Comparison of ENCODE assay signal across 7 cellular contexts in the genomic region with DNA sequence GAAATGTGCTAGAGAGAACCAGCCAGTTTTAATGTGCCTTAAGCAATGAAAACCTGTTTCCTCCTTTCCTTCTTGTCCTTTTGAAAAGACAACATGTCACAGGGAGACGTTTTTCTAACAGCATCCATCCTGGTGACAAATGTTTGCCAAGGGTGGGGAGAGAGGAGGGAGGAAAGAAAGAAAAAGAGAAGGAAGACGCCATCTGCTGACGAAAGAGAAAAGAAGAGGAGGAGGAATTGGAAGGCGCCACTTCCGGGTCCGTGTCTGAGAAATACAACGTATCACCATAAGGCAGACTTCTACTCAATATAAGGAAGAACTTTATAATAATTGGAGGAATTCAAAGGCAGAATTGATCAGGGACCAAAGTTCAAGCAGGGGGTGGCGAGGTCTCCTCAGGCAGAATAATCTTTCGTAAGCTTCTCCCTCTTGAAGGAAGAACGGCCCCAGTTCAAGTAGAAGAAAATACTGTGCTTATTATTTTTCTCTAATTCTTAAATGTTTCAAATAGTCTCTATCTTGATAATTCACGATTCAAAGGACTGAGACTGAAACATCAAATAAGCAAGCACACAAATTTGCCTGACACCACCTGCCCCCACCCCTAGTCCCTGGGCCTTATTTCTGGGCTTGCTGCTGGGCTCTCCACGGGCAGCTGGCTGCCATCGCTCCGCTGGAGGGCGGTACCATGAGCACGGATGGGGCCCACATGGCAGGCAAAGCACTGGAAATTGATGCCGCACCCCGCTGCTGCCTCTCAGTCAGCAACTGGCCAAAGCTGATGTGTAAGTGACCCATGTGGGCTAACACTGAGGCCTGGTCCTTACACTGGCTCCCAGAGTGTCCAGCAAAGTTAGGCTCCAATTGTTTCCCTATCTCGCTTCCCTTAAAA.
DNase-seq lines count a peak whose midpoint lies in the region; ATAC-seq and TF ChIP-seq lines count a peak whose summit lies in the region.

No MANE protein-coding gene starts in this region.

- peaks cover 0 to 2% (median 0%) of the 10 kb centered on the region in 7 donors for H3K9me3 Mint-ChIP-seq in naive B cell

- H3K27me3 Mint-ChIP-seq in naive B cell, result no peaks in the 10 kb centered on the region

- no peaks in the 10 kb centered on the region for H3K27me3 ChIP-seq in upper lobe of left lung

- peak overlapping the region; percentile 58 to 77 (median 70) for H3K27ac ChIP-seq in upper lobe of left lung

- H3K9me3 ChIP-seq in upper lobe of left lung, result peaks cover 0 to 3% (median under 1%) of the 10 kb centered on the region in 4 donors

- H3K36me3 ChIP-seq in upper lobe of left lung, result peaks cover 0 to 7% (median 0%) of the 10 kb centered on the region in 4 donors

- peak overlapping the region in 6 of 8 donors; percentile 0 to 51 (median 16) for H3K4me3 Mint-ChIP-seq in naive B cell

- peaks cover 55 to 60% (median 57%) of the 10 kb centered on the region in 4 donors for H3K4me1 ChIP-seq in upper lobe of left lung

- H3K36me3 Mint-ChIP-seq in naive B cell, result peaks cover 8 to 9% of the 10 kb centered on the region in 2 donors

- DNase-seq in GM10248 (ENCODE audit: extremely low spot score) (peak; percentile 55), HFF-Myc (ENCODE audit: extremely low read depth, low read depth) (peak; percentile 65), NCI-H526 (lab: John Stamatoyannopoulos, UW) (peak; percentile 77 to 86), activated T-cell treated with anti-CD3 and anti-CD28 coated beads for 4 hours (peak; percentile 43), naive B cell (peak; percentile 55), upper lobe of left lung (peak; percentile 67 to 73)

- H3K4me1 Mint-ChIP-seq in naive B cell, result peaks cover 75 to 84% (median 83%) of the 10 kb centered on the region in 3 donors

- WGBS in upper lobe of left lung, 2 donors, result 30 to 42% methylated on average over 13 to 19 of the region's 19 CpGs

- H3K4me3 ChIP-seq in HFF-Myc (replicated peaks; ENCODE audit: low read depth, low read length) (no peak overlapping the region), upper lobe of left lung (no peak overlapping the region)

- peak overlapping the region; percentile 53 to 95 (median 83) for H3K27ac Mint-ChIP-seq in naive B cell

- peak; percentile 84 for ATAC-seq in esophagus mucosa
- peak; percentile 60 to 68 for ATAC-seq in naive B cell (ENCODE audit: low read depth in 2 of 2)
- ATAC-seq in upper lobe of left lung (ENCODE audit: low FRiP score in 2 of 2), result peak in 1 of 2 donors; percentile 80

- CTCF ChIA-PET in GM10248 (lab: Yijun Ruan, JAX), result interaction anchor here (0.6 to 3.8 kb wide), 17 partner anchors 9 to 111 kb away, joined by 3 to 19 read pairs (median 3); no protein-coding TSS in a partner anchor

- no peak for TF ChIP-seq EP300 in upper lobe of left lung (IDR thresholded peaks at IDR 0.05)

- peak; percentile 53 for TF ChIP-seq CTCF in GM10248 (IDR thresholded peaks at IDR 0.05; ENCODE audit: control extremely low read depth, extremely low read depth, low read depth, missing control alignments)
- peak; percentile 56 for TF ChIP-seq CTCF in HFF-Myc (IDR thresholded peaks at IDR 0.05; ENCODE audit: low read depth, low read length, missing control alignments)
- peak in 4 of 6 experiments; percentile 30 to 52 (median 37) for TF ChIP-seq CTCF in upper lobe of left lung (IDR thresholded peaks at IDR 0.05)

- POLR2A ChIA-PET in GM10248 (lab: Yijun Ruan, JAX), result interaction anchor here (0.7 kb wide), 1 partner anchor 102 kb away, joined by 3 read pairs; no protein-coding TSS in a partner anchor

- no peak for TF ChIP-seq POLR2A in upper lobe of left lung (IDR thresholded peaks at IDR 0.05)
